Comparison of ENCODE assay signal across 17 cellular contexts in genomic region chr18:73503326-73503725, GRCh38.
DNase-seq lines count a peak whose midpoint lies in the region; ATAC-seq, FAIRE-seq and TF ChIP-seq lines count a peak whose summit lies in the region.
"Had no signal": no experiment of that assay in that cellular context is flagged by ENCODE, and none has a peak within 500 bp of the region (broad histone marks: within the 10 kb centered on the region; RNA-seq: fewer than 3 reads in every experiment).

No MANE protein-coding gene starts in this region.

- no peak overlapping the region for H3K27ac ChIP-seq in astrocyte (ENCODE audit: low read depth, low read length)
- H3K27ac ChIP-seq: 22Rv1, BLaER1, GM23248 had no signal

- H3K36me3 Mint-ChIP-seq in astrocyte (ENCODE audit: low read depth, unreplicated experiment) = no peaks in the 10 kb centered on the region
- no peaks in the 10 kb centered on the region for H3K36me3 Mint-ChIP-seq in activated naive CD8-positive, alpha-beta T cell treated with anti-CD3 and anti-CD28 coated beads for 36 hours
- H3K36me3 Mint-ChIP-seq: CD4-positive, CD25-positive, alpha-beta regulatory T cell had no signal

- peak; percentile 22 for DNase-seq in DMS53 (lab: John Stamatoyannopoulos, UW)
- DNase-seq in DMS53 treated with DMSO at 0.1 percent for 48 hours (lab: John Stamatoyannopoulos, UW; ENCODE audit: unreplicated experiment) = no peak
- peak; percentile 3 for DNase-seq in astrocyte (ENCODE audit: low read depth)
- peak; percentile 11 for DNase-seq in glomerular visceral epithelial cell (ENCODE audit: extremely low spot score)
- DNase-seq in hippocampal formation (lab: John Stamatoyannopoulos, UW) = no peak
- DNase-seq in activated naive CD8-positive, alpha-beta T cell treated with anti-CD3 and anti-CD28 coated beads for 36 hours = no peak
- DNase-seq: AML-193; CD4-positive, CD25-positive, alpha-beta regulatory T cell; DMS79; GDM1; GM23248 had no signal

- no peak for TF ChIP-seq POLR2A in GM18505 (IDR thresholded peaks at IDR 0.05; ENCODE audit: borderline replicate concordance, extremely low read depth, insufficient read depth, insufficient read length)

- no peaks in the 10 kb centered on the region for H3K27me3 ChIP-seq in astrocyte (ENCODE audit: insufficient read depth, low read length)
- H3K27me3 ChIP-seq: BLaER1 had no signal

- no peaks in the 10 kb centered on the region for H3K27me3 Mint-ChIP-seq in astrocyte (ENCODE audit: low read depth, unreplicated experiment)
- no peaks in the 10 kb centered on the region for H3K27me3 Mint-ChIP-seq in activated naive CD8-positive, alpha-beta T cell treated with anti-CD3 and anti-CD28 coated beads for 36 hours
- H3K27me3 Mint-ChIP-seq: CD4-positive, CD25-positive, alpha-beta regulatory T cell had no signal

- no peak for TF ChIP-seq CTCF in astrocyte (IDR thresholded peaks at IDR 0.05; ENCODE audit: insufficient read depth, low read depth, low read length)

- no peak overlapping the region for H3K4me2 ChIP-seq in astrocyte (ENCODE audit: low read length)
- H3K4me2 ChIP-seq: BLaER1 had no signal

- H4K20me1 ChIP-seq in astrocyte (ENCODE audit: insufficient read depth, low read length) = no peaks in the 10 kb centered on the region
- H4K20me1 ChIP-seq: BLaER1 had no signal

- no peaks in the 10 kb centered on the region for H3K79me2 ChIP-seq in astrocyte (ENCODE audit: insufficient read depth, low read length)

- H3K36me3 ChIP-seq in astrocyte (ENCODE audit: insufficient read depth, low read length) = no peaks in the 10 kb centered on the region
- H3K36me3 ChIP-seq: BLaER1 had no signal

- H3K4me3 Mint-ChIP-seq in astrocyte (ENCODE audit: unreplicated experiment) = no peak overlapping the region
- no peak overlapping the region for H3K4me3 Mint-ChIP-seq in activated naive CD8-positive, alpha-beta T cell treated with anti-CD3 and anti-CD28 coated beads for 36 hours
- H3K4me3 Mint-ChIP-seq: CD4-positive, CD25-positive, alpha-beta regulatory T cell had no signal

- no peak overlapping the region for H3K9ac ChIP-seq in astrocyte (ENCODE audit: low read length)
- H3K9ac ChIP-seq: BLaER1, GM23248 had no signal

- no peaks in the 10 kb centered on the region for H3K9me3 ChIP-seq in astrocyte (ENCODE audit: insufficient read depth, low read depth, low read length)
- H3K9me3 ChIP-seq: BLaER1 had no signal

- H3K4me1 Mint-ChIP-seq in astrocyte (ENCODE audit: low read depth, unreplicated experiment) = no peaks in the 10 kb centered on the region
- no peaks in the 10 kb centered on the region for H3K4me1 Mint-ChIP-seq in activated naive CD8-positive, alpha-beta T cell treated with anti-CD3 and anti-CD28 coated beads for 36 hours
- H3K4me1 Mint-ChIP-seq: CD4-positive, CD25-positive, alpha-beta regulatory T cell had no signal

- FAIRE-seq in astrocyte (lab: Jason Lieb, UNC) = no peak
- FAIRE-seq: H54 had no signal

- no peak overlapping the region for H3K27ac Mint-ChIP-seq in astrocyte (ENCODE audit: unreplicated experiment)
- no peak overlapping the region for H3K27ac Mint-ChIP-seq in activated naive CD8-positive, alpha-beta T cell treated with anti-CD3 and anti-CD28 coated beads for 36 hours
- H3K27ac Mint-ChIP-seq: CD4-positive, CD25-positive, alpha-beta regulatory T cell had no signal

- H3K4me1 ChIP-seq in astrocyte (ENCODE audit: insufficient read depth, low read length) = peaks cover 3% of the 10 kb centered on the region
- H3K4me1 ChIP-seq: BLaER1 had no signal

- no peaks in the 10 kb centered on the region for H3K9me3 Mint-ChIP-seq in astrocyte (ENCODE audit: unreplicated experiment)
- H3K9me3 Mint-ChIP-seq in activated naive CD8-positive, alpha-beta T cell treated with anti-CD3 and anti-CD28 coated beads for 36 hours = no peaks in the 10 kb centered on the region

- no peak overlapping the region for H2AFZ ChIP-seq in astrocyte (ENCODE audit: low read depth, low read length)
- H2AFZ ChIP-seq: GM23248 had no signal

- ATAC-seq in GM18505 (IDR thresholded peaks at IDR 0.05; ENCODE audit: unreplicated experiment) (no peak), HG03139 (IDR thresholded peaks at IDR 0.05; ENCODE audit: unreplicated experiment) (no peak)
- ATAC-seq: HCT116 had no signal

- no peak overlapping the region for H3K4me3 ChIP-seq in astrocyte (ENCODE audit: insufficient read depth, low read depth, low read length)
- H3K4me3 ChIP-seq: BLaER1, GM23248 had no signal

Comparison
In these comparisons a context has a peak if more than half of its experiments do, and no peak if none do; other contexts are left out.
1. DNase-seq: peak in DMS53 (single experiment), astrocyte (single experiment) and glomerular visceral epithelial cell (single experiment); none in DMS53 treated with DMSO at 0.1 percent for 48 hours (single experiment), hippocampal formation (0 of 2) and activated naive CD8-positive, alpha-beta T cell treated with anti-CD3 and anti-CD28 coated beads for 36 hours (single experiment).